ENCODE assay signal across 16 cellular contexts in genomic region chr21:34913786-34914185, GRCh38.
DNase-seq lines count a peak whose midpoint lies in the region; TF ChIP-seq lines count a peak whose summit lies in the region.
"Had no signal": no experiment of that assay in that cellular context is flagged by ENCODE, and none has a peak within 500 bp of the region (broad histone marks: within the 10 kb centered on the region; RNA-seq: fewer than 3 reads in every experiment).

No MANE protein-coding gene starts in this region.

- TF ChIP-seq CTCF in nephron (IDR thresholded peaks at IDR 0.05; ENCODE audit: unreplicated experiment in 3 of 3) = no peak

- H3K27me3 ChIP-seq in BLaER1 = no peaks in the 10 kb centered on the region
- H3K27me3 ChIP-seq: BE2C, Peyer's patch had no signal

- peaks cover 100% of the 10 kb centered on the region for H4K20me1 ChIP-seq in BLaER1

- H3K27me3 Mint-ChIP-seq in nephron (ENCODE audit: low read depth) = peaks cover 26% of the 10 kb centered on the region
- H3K27me3 Mint-ChIP-seq in activated T-cell treated with anti-CD3 and anti-CD28 coated beads, Interleukin-2, amount 50 U/mL, for 24 hours = no peaks in the 10 kb centered on the region

- no peaks in the 10 kb centered on the region for H3K9me3 ChIP-seq in BLaER1
- H3K9me3 ChIP-seq: BE2C, Peyer's patch had no signal

- no peak overlapping the region for H3K27ac ChIP-seq in BLaER1
- H3K27ac ChIP-seq: Peyer's patch had no signal

- H3K4me2 ChIP-seq in BLaER1 = peak overlapping the region; percentile 85

- H3K4me1 Mint-ChIP-seq in nephron = peaks cover 46% of the 10 kb centered on the region
- peaks cover 67% of the 10 kb centered on the region for H3K4me1 Mint-ChIP-seq in activated T-cell treated with anti-CD3 and anti-CD28 coated beads, Interleukin-2, amount 50 U/mL, for 24 hours (ENCODE audit: low read depth)

- no peak overlapping the region for H3K4me3 Mint-ChIP-seq in nephron
- no peak overlapping the region for H3K4me3 Mint-ChIP-seq in activated T-cell treated with anti-CD3 and anti-CD28 coated beads, Interleukin-2, amount 50 U/mL, for 24 hours

- peaks cover 57% of the 10 kb centered on the region for H3K36me3 ChIP-seq in BLaER1
- H3K36me3 ChIP-seq: BE2C, Peyer's patch had no signal

- H3K9me3 Mint-ChIP-seq in nephron = no peaks in the 10 kb centered on the region
- no peaks in the 10 kb centered on the region for H3K9me3 Mint-ChIP-seq in activated T-cell treated with anti-CD3 and anti-CD28 coated beads, Interleukin-2, amount 50 U/mL, for 24 hours

- no peaks in the 10 kb centered on the region for H3K36me3 Mint-ChIP-seq in nephron (ENCODE audit: low read depth)
- peaks cover 12% of the 10 kb centered on the region for H3K36me3 Mint-ChIP-seq in activated T-cell treated with anti-CD3 and anti-CD28 coated beads, Interleukin-2, amount 50 U/mL, for 24 hours (ENCODE audit: low read depth)

- no peak overlapping the region for H3K4me3 ChIP-seq in BLaER1
- H3K4me3 ChIP-seq: Peyer's patch had no signal

- no peak overlapping the region for H3K9ac ChIP-seq in BLaER1

- peak; percentile 76 for DNase-seq in GM04504 (ENCODE audit: low read depth)
- peak; percentile 47 for DNase-seq in dedifferentiated amniotic fluid mesenchymal stem cell (ENCODE audit: extremely low spot score)
- no peak for DNase-seq in activated T-cell treated with anti-CD3 and anti-CD28 coated beads, Interleukin-2, amount 50 U/mL, for 24 hours
- DNase-seq in NCI-H1092 (lab: John Stamatoyannopoulos, UW) = no peak
- DNase-seq in COLO829 (ENCODE audit: low spot score) = no peak
- DNase-seq: BE2C, Calu3, NCI-H1417 treated with DMSO at 0.1 percent for 48 hours, NCI-H2029, NCI-H2171 treated with DMSO at 0.1 percent for 48 hours, NCI-H510A, Peyer's patch, Right ventricle myocardium superior, SW 1271 had no signal

- H3K27ac Mint-ChIP-seq in nephron = peak overlapping the region; percentile 37 to 72 (median 42)
- H3K27ac Mint-ChIP-seq in activated T-cell treated with anti-CD3 and anti-CD28 coated beads, Interleukin-2, amount 50 U/mL, for 24 hours = no peak overlapping the region

- peaks cover 100% of the 10 kb centered on the region for H3K4me1 ChIP-seq in BLaER1
- H3K4me1 ChIP-seq: BE2C had no signal

Comparison
In these comparisons a context has a peak if more than half of its experiments do, and no peak if none do; other contexts are left out.
1. DNase-seq: peak in GM04504 (single experiment) and dedifferentiated amniotic fluid mesenchymal stem cell (single experiment); none in activated T-cell treated with anti-CD3 and anti-CD28 coated beads, Interleukin-2, amount 50 U/mL, for 24 hours (single experiment), NCI-H1092 (single experiment) and COLO829 (single experiment).